In the genomic region with DNA sequence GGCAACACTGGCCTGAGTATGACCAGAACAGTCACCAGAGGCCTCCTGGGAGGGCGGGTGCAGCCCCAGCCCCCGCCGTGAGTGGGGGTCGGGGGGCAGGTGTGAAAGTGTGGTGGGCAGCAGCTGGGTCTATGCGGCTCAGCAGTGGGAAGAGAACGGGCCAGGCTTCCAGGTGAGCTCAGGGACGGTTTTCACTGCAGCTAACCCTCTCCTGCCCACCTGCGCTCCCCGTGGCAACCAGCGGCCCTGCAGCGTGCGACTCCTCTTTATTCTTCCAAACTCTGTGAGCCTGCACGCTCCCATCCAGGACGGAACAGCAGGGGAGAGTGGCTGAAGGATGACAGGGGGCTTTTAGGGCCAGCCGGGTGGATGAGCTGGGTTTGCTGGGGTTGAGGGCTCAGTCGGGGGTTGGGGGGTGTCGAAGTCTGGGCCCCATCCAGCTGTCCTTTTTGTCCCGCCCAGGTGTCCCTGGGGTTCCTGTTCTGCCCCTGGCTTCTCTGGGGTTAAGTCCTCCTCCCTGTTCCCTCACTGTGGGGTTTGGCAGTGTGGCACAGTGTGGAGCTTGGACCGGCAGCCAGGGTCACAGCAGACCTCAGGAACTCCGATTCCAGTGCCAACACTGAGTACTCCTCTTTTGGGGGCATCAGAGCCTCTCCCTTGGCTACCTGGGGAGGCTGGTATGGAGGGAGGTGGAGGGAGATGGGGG, we compare ENCODE assay signal across 9 cellular contexts. TPM values are rescaled to one million over a fixed set of nuclear protein-coding genes. Genes with fewer than 3 reads are reported as not detected.
DNase-seq lines count a peak whose midpoint lies in the region; ATAC-seq, FAIRE-seq and TF ChIP-seq lines count a peak whose summit lies in the region.
"Had no signal": no experiment of that assay in that cellular context is flagged by ENCODE, and none has a peak within 500 bp of the region (broad histone marks: within the 10 kb centered on the region; RNA-seq: fewer than 3 reads in every experiment).

No MANE protein-coding gene starts in this region.

- H3K9ac ChIP-seq in iPS-18a (ENCODE audit: low read length), result no peak overlapping the region

- TF ChIP-seq CTCF in adrenal gland (IDR thresholded peaks at IDR 0.05), result no peak

- peak; percentile 86 for DNase-seq in 8988T
- DNase-seq in GM12892 (ENCODE audit: insufficient read length), result no peak
- peak; percentile 81 for DNase-seq in SW480 (ENCODE audit: low spot score)
- DNase-seq in adrenal gland, result no peak

- no peak for TF ChIP-seq POLR2A in GM12892 (IDR thresholded peaks at IDR 0.05; ENCODE audit: low read depth, low read length)
- no peak for TF ChIP-seq POLR2A in adrenal gland (IDR thresholded peaks at IDR 0.05)

- intact Hi-C loops in adrenal gland (cut with DNase I), result loop anchor here in 1 of 2 donors (5.0 kb wide), 2 partner anchors 53 to 178 kb away; no protein-coding TSS in a partner anchor

- H3K4me3 ChIP-seq in iPS-18a (ENCODE audit: low read length) (peak overlapping the region; percentile 32), adrenal gland (no peak overlapping the region)

- no peaks in the 10 kb centered on the region for H3K36me3 ChIP-seq in iPS-18a (ENCODE audit: control insufficient read depth, low read depth, low read length)
- no peaks in the 10 kb centered on the region for H3K36me3 ChIP-seq in adrenal gland (replicated peaks in 1 of 2)

- H3K27me3 ChIP-seq in iPS-18a (ENCODE audit: control insufficient read depth, insufficient read depth, low read length) (peaks cover 8% of the 10 kb centered on the region), adrenal gland (peaks cover 4% of the 10 kb centered on the region)

- H3K27ac ChIP-seq in iPS-18a (ENCODE audit: low read length), result no peak overlapping the region
- H3K27ac ChIP-seq in adrenal gland, result no peak overlapping the region

- peaks cover 13% of the 10 kb centered on the region for H3K4me1 ChIP-seq in iPS-18a (ENCODE audit: control insufficient read depth, low read depth, low read length)
- no peaks in the 10 kb centered on the region for H3K4me1 ChIP-seq in adrenal gland (replicated peaks in 1 of 2)

- peak; percentile 38 for FAIRE-seq in GM12892 (lab: Jason Lieb, UNC)

- ATAC-seq in GM21786 (IDR thresholded peaks at IDR 0.05; ENCODE audit: unreplicated experiment), result no peak
- ATAC-seq in HG03520 (IDR thresholded peaks at IDR 0.05; ENCODE audit: unreplicated experiment), result no peak
- no peak for ATAC-seq in HG03571 (IDR thresholded peaks at IDR 0.05; ENCODE audit: unreplicated experiment)

- WGBS in adrenal gland, 4 donors, result 36 to 39% (median 36%) methylated on average over 6 to 20 of the region's 20 CpGs

- H3K9me3 ChIP-seq in iPS-18a (ENCODE audit: control insufficient read depth, low read depth, low read length) (no peaks in the 10 kb centered on the region), adrenal gland (replicated peaks in 1 of 3) (no peaks in the 10 kb centered on the region)

RNA-seq across cellular contexts. Expression of a gene that starts 0.9 kb away (rescaled TPM):
- 1.1 TPM for polyA plus RNA-seq in GM12892 (2012; ENCODE audit: missing spikeins)
- 1 to 10 TPM in 3 of 8 donors, under 1 TPM in 1, not detected in 4; 0.28 to 1.1 (median 1.1) TPM for total RNA-seq in adrenal gland
- 1 to 10 TPM in 1 of 3 donors, under 1 TPM in 1, not detected in 1; 0.81 to 1.2 TPM for polyA plus RNA-seq in adrenal gland

RNA-seq across cellular contexts. Expression of a gene that starts 18.9 kb away (rescaled TPM):
- polyA plus RNA-seq in GM12892 (2012; ENCODE audit: missing spikeins), result 15.6 TPM
- 10 to 100 TPM; 19.5 to 41.9 (median 34.7) TPM for total RNA-seq in adrenal gland
- 10 to 100 TPM; 27.6 to 38.0 (median 29.9) TPM for polyA plus RNA-seq in adrenal gland

RNA-seq across cellular contexts. Expression of a gene that starts 19.4 kb away (rescaled TPM):
- not detected for polyA plus RNA-seq in GM12892 (2012; ENCODE audit: missing spikeins)
- total RNA-seq in adrenal gland, result under 1 TPM in 2 of 8 donors, not detected in 6; 0.15 to 0.28 TPM
- polyA plus RNA-seq in adrenal gland, result under 1 TPM; 0.31 to 0.64 (median 0.40) TPM

RNA-seq across cellular contexts. Expression of a gene that starts 37.8 kb away (rescaled TPM):
- 23.9 TPM for polyA plus RNA-seq in GM12892 (2012; ENCODE audit: missing spikeins)
- total RNA-seq in adrenal gland, result 10 to 100 TPM; 13.0 to 94.8 (median 61.5) TPM
- polyA plus RNA-seq in adrenal gland, result 100 to 1,000 TPM in 2 of 3 donors, 10 to 100 TPM in 1; 17.0 to 286 (median 123) TPM

RNA-seq across cellular contexts. Expression of a gene that starts 58.1 kb away (rescaled TPM):
- not detected for polyA plus RNA-seq in GM12892 (2012; ENCODE audit: missing spikeins)
- under 1 TPM in 3 of 8 donors, not detected in 5; 0.09 to 0.18 (median 0.11) TPM for total RNA-seq in adrenal gland
- under 1 TPM in 2 of 3 donors, not detected in 1; 0.34 to 0.97 TPM for polyA plus RNA-seq in adrenal gland
- total RNA-seq: renal cortical epithelial cell had no signal

Comparison
In these comparisons a context has a peak if more than half of its experiments do, and no peak if none do; other contexts are left out.
1. DNase-seq: peak in 8988T (single experiment) and SW480 (single experiment); none in GM12892 (single experiment) and adrenal gland (0 of 7).